ENCODE assay signal across 8 cellular contexts in genomic region chr4:72568959-72569718, GRCh38. TPM values are rescaled to one million over a fixed set of nuclear protein-coding genes. Genes with fewer than 3 reads are reported as not detected.
A peak's percentile ranks its signal among the peaks of the same experiment; 100 is the strongest.
DNase-seq lines count a peak whose midpoint lies in the region; ATAC-seq and TF ChIP-seq lines count a peak whose summit lies in the region.

Gene ADAMTS3, minus strand, starts transcription at chr4:72569221. Its CDS starts 459 bp downstream, at chr4:72568762.

- no peaks in the 10 kb centered on the region for H3K9me1 ChIP-seq in IMR-90 (ENCODE audit: insufficient read depth, low read length)

- CTCF ChIA-PET in IMR-90 (lab: Yijun Ruan, JAX), result interaction anchor here (0.6 kb wide), 1 partner anchor 242 kb away, joined by 3 read pairs; no protein-coding TSS in a partner anchor

- H3K4me2 ChIP-seq in IMR-90 (ENCODE audit: low read depth, low read length), result peak within 1 kb of the TSS; percentile 97

- H2BK5ac ChIP-seq in IMR-90 (ENCODE audit: low read depth, low read length, poor library complexity, severe bottlenecking), result no peak within 1 kb of the TSS

- no peak for TF ChIP-seq RAD21 in IMR-90 (IDR thresholded peaks at IDR 0.05; ENCODE audit: low read length)

- TF ChIP-seq POLR2A in IMR-90 (IDR thresholded peaks at IDR 0.05; ENCODE audit: low read depth, low read length), result no peak

- H2BK15ac ChIP-seq in IMR-90 (ENCODE audit: low read depth, low read length), result no peak within 1 kb of the TSS

- H3K36me3 ChIP-seq in IMR-90 (ENCODE audit: control insufficient read depth, insufficient read depth, low read length), result no peaks in the 10 kb centered on the region
- H3K36me3 ChIP-seq in tibial artery, result no peaks in the 10 kb centered on the region

- H3K4me3 ChIP-seq in IMR-90 (ENCODE audit: insufficient read depth, low read depth, low read length), result peak within 1 kb of the TSS; percentile 62
- peak within 1 kb of the TSS; percentile 59 for H3K4me3 ChIP-seq in epithelial cell of esophagus (ENCODE audit: low read length)
- H3K4me3 ChIP-seq in tibial artery, result peak within 1 kb of the TSS; percentile 63 to 78

- peak within 1 kb of the TSS; percentile 81 for H3K4me3 Mint-ChIP-seq in T-helper 2 cell treated with Interferon-gamma antibody and Interleukin-4, amounts not matched to agents 5 μg/mL and 100 μg/mL, for 36 hours
- peak within 1 kb of the TSS; percentile 64 for H3K4me3 Mint-ChIP-seq in memory B cell

- peak within 1 kb of the TSS; percentile 9; the same call in 1 of the 2 replicates for H3K56ac ChIP-seq in IMR-90 (ENCODE audit: extremely low read depth, insufficient read depth, low read length)

- no peak within 1 kb of the TSS for H3K18ac ChIP-seq in IMR-90 (ENCODE audit: low read depth, low read length)

- no peak within 1 kb of the TSS for H4K91ac ChIP-seq in IMR-90 (ENCODE audit: insufficient read depth, low read depth, low read length)

- peak within 1 kb of the TSS; percentile 92 for H2AFZ ChIP-seq in IMR-90 (replicated peaks; ENCODE audit: low read length, poor library complexity)

- POLR2A ChIA-PET in IMR-90 (lab: Charles Lee; ENCODE audit: unreplicated experiment), result interaction anchor here (0.6 kb wide), 1 partner anchor 11 kb away, joined by 3 read pairs; no protein-coding TSS in a partner anchor

- H3K4me1 ChIP-seq in IMR-90 (ENCODE audit: control insufficient read depth, insufficient read depth, low read length), result no peaks in the 10 kb centered on the region; the same call in 1 of the 2 replicates
- peaks cover 0 to 14% (median 6%) of the 10 kb centered on the region in 4 donors for H3K4me1 ChIP-seq in tibial artery

- no peaks in the 10 kb centered on the region for H3K36me3 Mint-ChIP-seq in T-helper 2 cell treated with Interferon-gamma antibody and Interleukin-4, amounts not matched to agents 5 μg/mL and 100 μg/mL, for 36 hours (ENCODE audit: low read depth)
- no peaks in the 10 kb centered on the region for H3K36me3 Mint-ChIP-seq in memory B cell

- H3K27ac Mint-ChIP-seq in T-helper 2 cell treated with Interferon-gamma antibody and Interleukin-4, amounts not matched to agents 5 μg/mL and 100 μg/mL, for 36 hours, result no peak within 1 kb of the TSS
- H3K27ac Mint-ChIP-seq in memory B cell, result no peak within 1 kb of the TSS

- DNase-seq in NCI-H1417 (lab: John Stamatoyannopoulos, UW) (peak; percentile 63 to 75 (median 70)), NCI-H1417 treated with DMSO at 0.1 percent for 48 hours (lab: John Stamatoyannopoulos, UW) (no peak), IMR-90 (peak; percentile 33), epithelial cell of esophagus (ENCODE audit: low read depth) (peak; percentile 47), memory B cell (ENCODE audit: low spot score in 2 of 2) (no peak), tibial artery (peak; percentile 70 to 76)
- peak; percentile 3 for DNase-seq in T-helper 2 cell treated with Interferon-gamma antibody and Interleukin-4, amounts not matched to agents 5 μg/mL and 100 μg/mL, for 36 hours (ENCODE audit: low spot score)

- H3K79me1 ChIP-seq in IMR-90 (ENCODE audit: low read depth in 1 of 2, low read length in 2 of 2), result no peaks in the 10 kb centered on the region

- peak; percentile 72 for ATAC-seq in IMR-90 (ENCODE audit: low read depth)
- ATAC-seq in memory B cell (ENCODE audit: low read depth), result no peak
- no peak for ATAC-seq in HG02798 (IDR thresholded peaks at IDR 0.05; ENCODE audit: poor library complexity, unreplicated experiment)

- peaks cover 54% of the 10 kb centered on the region for H3K27me3 Mint-ChIP-seq in T-helper 2 cell treated with Interferon-gamma antibody and Interleukin-4, amounts not matched to agents 5 μg/mL and 100 μg/mL, for 36 hours (ENCODE audit: low read depth)
- peaks cover 14% of the 10 kb centered on the region for H3K27me3 Mint-ChIP-seq in memory B cell

- intact Hi-C loops in IMR-90 (cut with micrococcal nuclease), result loop anchor here (5.0 kb wide), 1 partner anchor 257 kb away; no protein-coding TSS in a partner anchor
- intact Hi-C loops in tibial artery (cut with DNase I; ENCODE audit: low total_unique reads), result no loop called here

- H2AK5ac ChIP-seq in IMR-90 (ENCODE audit: low read depth, low read length), result no peak within 1 kb of the TSS

- H3K9me3 ChIP-seq in IMR-90 (ENCODE audit: control insufficient read depth, insufficient read depth, low read length) (no peaks in the 10 kb centered on the region), tibial artery (no peaks in the 10 kb centered on the region)

- peak within 1 kb of the TSS; percentile 3 for H2AK9ac ChIP-seq in IMR-90 (replicated peaks; ENCODE audit: low read depth, low read length, poor library complexity)

- BruUV-seq in IMR-90 (replicated peaks; lab: Mats Ljungman, UMichigan), result no TSS peak

- no peaks in the 10 kb centered on the region for H4K20me1 ChIP-seq in IMR-90 (ENCODE audit: insufficient read depth, low read length)

- H3K9ac ChIP-seq in IMR-90 (ENCODE audit: low read depth, low read length), result peak within 1 kb of the TSS; percentile 64

- 0 out of 2 replicates have a peak within 1 kb of the TSS, but pooled peaks have one; percentile 37 for H3K23ac ChIP-seq in IMR-90 (ENCODE audit: low read depth, low read length)

- no peaks in the 10 kb centered on the region for H3K27me3 ChIP-seq in IMR-90 (ENCODE audit: control insufficient read depth, insufficient read depth, low read length)
- no peaks in the 10 kb centered on the region for H3K27me3 ChIP-seq in tibial artery

- 0% methylated on average over 8 of the region's 59 CpGs; no CpG with 5 or more reads in 1 of the 2 experiments for WGBS in IMR-90 (ENCODE audit: extremely low coverage in 2 of 2, insufficient read length in 1 of 2), 2 experiments

- peaks cover 7% of the 10 kb centered on the region for H3K4me1 Mint-ChIP-seq in T-helper 2 cell treated with Interferon-gamma antibody and Interleukin-4, amounts not matched to agents 5 μg/mL and 100 μg/mL, for 36 hours (ENCODE audit: low read depth)
- H3K4me1 Mint-ChIP-seq in memory B cell, result peaks cover 4% of the 10 kb centered on the region

- peak within 1 kb of the TSS in 1 of 2 experiments; percentile 14; a peak in 1 of 4 replicates for H4K8ac ChIP-seq in IMR-90 (ENCODE audit: low read depth in 2 of 2, low read length in 2 of 2)

- H3K27ac ChIP-seq in IMR-90 (ENCODE audit: insufficient read depth, low read length) (peak within 1 kb of the TSS; percentile 17; the same call in 1 of the 2 replicates), tibial artery (peak within 1 kb of the TSS; percentile 74 to 78)

- dilution Hi-C loops in IMR-90 (cut with HindIII; ENCODE audit: low sequenced_read_pairs, unreplicated experiment), result no loop called here

- H3K9me3 Mint-ChIP-seq in T-helper 2 cell treated with Interferon-gamma antibody and Interleukin-4, amounts not matched to agents 5 μg/mL and 100 μg/mL, for 36 hours, result no peaks in the 10 kb centered on the region
- peaks cover 1% of the 10 kb centered on the region for H3K9me3 Mint-ChIP-seq in memory B cell

- H3K14ac ChIP-seq in IMR-90 (replicated peaks; ENCODE audit: low read depth, low read length), result peak within 1 kb of the TSS; percentile 57; the same call in 1 of the 2 replicates

- in situ Hi-C loops in IMR-90 (cut with MboI; ENCODE audit: low sequenced_read_pairs), result no loop called here

- no peak within 1 kb of the TSS for H2BK20ac ChIP-seq in IMR-90 (ENCODE audit: low read depth, low read length)

- TF ChIP-seq CTCF in IMR-90 (conservative IDR thresholded peaks at IDR 0.05; ENCODE audit: low read depth, low read length) (no peak), epithelial cell of esophagus (IDR thresholded peaks at IDR 0.05; ENCODE audit: insufficient read depth, low read depth, low read length, missing control alignments) (no peak), tibial artery (IDR thresholded peaks at IDR 0.05) (no peak)

- H4K5ac ChIP-seq in IMR-90 (ENCODE audit: low read depth, low read length), result no peak within 1 kb of the TSS

- peak within 1 kb of the TSS; percentile 29; the same call in 1 of the 2 replicates for H3K4ac ChIP-seq in IMR-90 (ENCODE audit: low read depth, low read length)

- peak within 1 kb of the TSS; percentile 38 for H2BK120ac ChIP-seq in IMR-90 (ENCODE audit: low read depth, low read length)

TF ChIP-seq in IMR-90, 13 proteins besides CTCF, POLR2A, EP300 and RAD21:
- TF ChIP-seq, protein P1, sequence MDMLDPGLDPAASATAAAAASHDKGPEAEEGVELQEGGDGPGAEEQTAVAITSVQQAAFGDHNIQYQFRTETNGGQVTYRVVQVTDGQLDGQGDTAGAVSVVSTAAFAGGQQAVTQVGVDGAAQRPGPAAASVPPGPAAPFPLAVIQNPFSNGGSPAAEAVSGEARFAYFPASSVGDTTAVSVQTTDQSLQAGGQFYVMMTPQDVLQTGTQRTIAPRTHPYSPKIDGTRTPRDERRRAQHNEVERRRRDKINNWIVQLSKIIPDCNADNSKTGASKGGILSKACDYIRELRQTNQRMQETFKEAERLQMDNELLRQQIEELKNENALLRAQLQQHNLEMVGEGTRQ (IDR thresholded peaks at IDR 0.05; ENCODE audit: low read depth, low read length), result no peak
- TF ChIP-seq SMC3 (IDR thresholded peaks at IDR 0.05; ENCODE audit: low read depth, low read length) (no peak), BHLHE40 (IDR thresholded peaks at IDR 0.05; ENCODE audit: low read depth, low read length) (no peak), MAFK (IDR thresholded peaks at IDR 0.05; ENCODE audit: low read depth, low read length) (no peak), NFE2L2 (IDR thresholded peaks at IDR 0.05; ENCODE audit: low read depth, low read length) (no peak), FOS (IDR thresholded peaks at IDR 0.05; ENCODE audit: low read depth, low read length) (no peak), RCOR1 (IDR thresholded peaks at IDR 0.05; ENCODE audit: insufficient replicate concordance, low read length) (no peak), MAZ (IDR thresholded peaks at IDR 0.05; ENCODE audit: borderline replicate concordance, low read depth, low read length) (peak; percentile 91; the same call in 1 of the 2 replicates)

RNA-seq across cellular contexts. Expression of gene ADAMTS3, which starts in this region (rescaled TPM):
- total RNA-seq in IMR-90 (2012; rRNA removed), result 2.5 and 2.9 TPM in 2 replicates
- 0.66 and 0.68 TPM in 2 replicates for polyA plus RNA-seq in IMR-90 (2012; rRNA removed)
- polyA plus RNA-seq in IMR-90 (2012; cell fraction: cytosol; rRNA removed), result 0.14 and 0.16 TPM in 2 replicates
- polyA plus RNA-seq in IMR-90 (2012; cell fraction: nucleus; rRNA removed; ENCODE audit: low replicate concordance), result 0.27 and 0.80 TPM in 2 replicates

Comparison
In these comparisons a context has a peak if more than half of its experiments do, and no peak if none do; other contexts are left out.
1. DNase-seq: peak in NCI-H1417 (3 of 3), IMR-90 (single experiment), T-helper 2 cell treated with Interferon-gamma antibody and Interleukin-4, amounts not matched to agents 5 μg/mL and 100 μg/mL, for 36 hours (single experiment), epithelial cell of esophagus (single experiment) and tibial artery (2 of 2); none in NCI-H1417 treated with DMSO at 0.1 percent for 48 hours (single experiment) and memory B cell (0 of 2).
2. Peak in every context shown above with its lines, with median percentiles within 50 percentile points of each other: H3K4me3 ChIP-seq.